ENCODE assay signal across 35 cellular contexts in the genomic region with DNA sequence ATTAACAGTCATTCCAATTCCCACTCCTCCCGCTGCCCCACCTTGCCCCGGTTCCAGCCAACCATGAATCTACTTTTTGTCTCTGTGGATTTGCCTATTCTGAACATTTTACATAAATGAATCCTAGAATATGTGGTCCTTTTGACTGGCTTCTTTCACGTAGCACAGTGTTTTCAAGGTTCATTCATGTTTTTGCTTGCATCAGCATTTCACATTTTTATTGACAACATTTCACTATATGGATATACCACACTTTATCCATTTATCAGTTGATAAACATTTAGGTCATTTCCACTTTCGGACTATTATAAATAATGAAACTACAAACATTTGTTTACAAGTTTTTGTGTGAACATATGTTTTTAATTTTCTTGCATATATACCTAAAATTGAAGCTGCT.
"Had no signal": no experiment of that assay in that cellular context is flagged by ENCODE, and none has a peak within 500 bp of the region (broad histone marks: within the 10 kb centered on the region; RNA-seq: fewer than 3 reads in every experiment).

No MANE protein-coding gene starts in this region.

- DNase-seq: MG63, MM.1S, MV-4-11, NCI-H1048, NCI-H1092, NCI-H1092 treated with DMSO at 0.1 percent for 48 hours, NCI-H1105, NCI-H1105 treated with DMSO at 0.1 percent for 48 hours, NCI-H1417, NCI-H1417 treated with DMSO at 0.1 percent for 48 hours, NCI-H1436, NCI-H1436 treated with DMSO at 0.1 percent for 48 hours, NCI-H146, NCI-H1694, NCI-H1694 treated with DMSO at 0.1 percent for 48 hours, NCI-H187, NCI-H187 treated with DMSO at 0.1 percent for 48 hours, NCI-H1930, NCI-H2029, NCI-H2029 treated with DMSO at 0.1 percent for 48 hours, NCI-H2081, NCI-H2081 treated with DMSO at 0.1 percent for 48 hours, NCI-H2107, NCI-H2171, NCI-H2171 treated with DMSO at 0.1 percent for 48 hours, NCI-H2227 treated with DMSO at 0.1 percent for 48 hours, NCI-H226, NCI-H345, NCI-H446, NCI-H446 treated with DMSO at 0.1 percent for 48 hours, NCI-H510A, NCI-H510A treated with DMSO at 0.1 percent for 48 hours, NCI-H524, NCI-H524 treated with DMSO at 0.1 percent for 48 hours, NCI-H526 had no signal

- H3K27me3 ChIP-seq: MG63 had no signal

- H3K4me3 ChIP-seq: MG63 had no signal

- H3K36me3 ChIP-seq: MG63 had no signal
